ENCODE assay signal across 8 cellular contexts in the genomic region with DNA sequence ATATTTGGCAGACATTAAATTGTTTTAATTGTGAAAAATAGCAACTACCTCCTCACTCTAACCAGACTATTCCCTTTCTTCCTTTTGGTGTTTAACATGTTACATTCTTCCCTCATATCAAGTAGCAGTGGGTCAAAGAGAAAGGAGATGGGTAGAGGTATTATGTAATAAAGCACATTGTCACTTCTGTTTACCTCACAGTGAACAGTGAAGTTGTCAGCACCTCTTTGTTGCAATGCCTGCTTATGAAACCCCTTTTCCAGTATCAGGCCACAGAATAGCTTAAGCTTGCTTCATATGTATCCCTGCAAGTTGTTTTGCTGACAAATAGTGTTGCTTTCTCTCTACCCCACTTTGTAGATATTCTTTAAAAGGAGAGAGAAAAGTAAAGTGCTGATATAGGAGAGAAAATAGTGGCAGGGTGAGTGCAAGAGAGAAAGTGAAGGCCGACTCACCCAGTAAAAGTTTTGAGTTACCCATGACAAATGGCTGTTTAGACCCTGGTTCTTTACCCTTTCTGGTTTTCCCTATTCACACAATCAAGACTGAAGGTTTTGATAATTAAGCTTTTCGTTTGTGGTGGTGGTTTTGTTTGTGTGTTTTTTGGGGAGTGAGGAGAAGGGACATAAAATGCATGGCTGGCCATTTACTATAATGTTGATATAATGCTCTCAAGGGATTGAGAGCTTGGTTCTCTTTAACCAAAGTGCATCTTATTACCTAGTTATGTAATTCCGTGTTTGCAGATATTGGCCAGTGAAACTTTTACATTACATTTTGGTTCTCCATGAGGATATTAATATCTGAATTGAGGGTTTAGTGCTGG.
DNase-seq lines count a peak whose midpoint lies in the region; ATAC-seq and TF ChIP-seq lines count a peak whose summit lies in the region.

No MANE protein-coding gene starts in this region.

- TF ChIP-seq CTCF in fibroblast of mammary gland (conservative IDR thresholded peaks at IDR 0.05; ENCODE audit: control insufficient read depth, insufficient read depth, low read depth, low read length), result no peak

- H3K36me3 ChIP-seq in SK-N-MC (ENCODE audit: insufficient read depth, low read length), result peaks cover 9% of the 10 kb centered on the region

- H3K9me3 ChIP-seq in SK-N-MC (ENCODE audit: low read depth, low read length), result no peaks in the 10 kb centered on the region

- no peak overlapping the region for H3K9ac ChIP-seq in SK-N-MC (ENCODE audit: insufficient read length)

- ATAC-seq in HG03457 (IDR thresholded peaks at IDR 0.05; ENCODE audit: unreplicated experiment), result no peak
- no peak for ATAC-seq in HG03432 (IDR thresholded peaks at IDR 0.05; ENCODE audit: unreplicated experiment)
- no peak for ATAC-seq in GM21786 (IDR thresholded peaks at IDR 0.05; ENCODE audit: unreplicated experiment)

- DNase-seq in ELR (ENCODE audit: low read depth), result peak; percentile 7
- DNase-seq in SK-N-MC (ENCODE audit: low read depth, low spot score), result no peak
- peak; percentile 68 for DNase-seq in fibroblast of mammary gland (ENCODE audit: low read depth)
- DNase-seq in pons (ENCODE audit: low spot score), result peak; percentile 53
- no peak for DNase-seq in OCI-M2 (lab: John Stamatoyannopoulos, UW; ENCODE audit: unreplicated experiment)

- no peak overlapping the region for H3K27ac ChIP-seq in SK-N-MC

- H3K4me3 ChIP-seq in SK-N-MC, result peak overlapping the region; percentile 96; the same call in 1 of the 2 replicates
- no peak overlapping the region for H3K4me3 ChIP-seq in fibroblast of mammary gland (ENCODE audit: control insufficient read depth, low read depth, low read length)

Comparison
In these comparisons a context has a peak if more than half of its experiments do, and no peak if none do; other contexts are left out.
1. DNase-seq: peak in ELR (single experiment), fibroblast of mammary gland (single experiment) and pons (single experiment); none in SK-N-MC (single experiment) and OCI-M2 (single experiment).